ENCODE assay signal across 8 cellular contexts in genomic region chr10:120942806-120943413, GRCh38.
DNase-seq lines count a peak whose midpoint lies in the region; ATAC-seq and TF ChIP-seq lines count a peak whose summit lies in the region.

No MANE protein-coding gene starts in this region.

- ATAC-seq in HG02884 (IDR thresholded peaks at IDR 0.05; ENCODE audit: unreplicated experiment) = peak; percentile 99

- no peak overlapping the region for H3K27ac ChIP-seq in VCaP

- DNase-seq in NCI-H2029 (lab: John Stamatoyannopoulos, UW) (peak; percentile 13), NCI-H2029 treated with DMSO at 0.1 percent for 48 hours (lab: John Stamatoyannopoulos, UW) (no peak), NCI-H2107 treated with DMSO at 0.1 percent for 48 hours (lab: John Stamatoyannopoulos, UW; ENCODE audit: unreplicated experiment) (peak; percentile 18), brain pericyte (ENCODE audit: low read depth, low spot score) (peak; percentile 25), iris pigment epithelial cell (ENCODE audit: low read depth) (peak; percentile 73)
- DNase-seq in stimulated activated CD4-positive, alpha-beta T cell treated with anti-CD3 and anti-CD28 coated beads, Interleukin-15, amount 100 ng/mL, for 48 hours (ENCODE audit: low read depth in 2 of 2) = peak; percentile 35 to 68

- peak; percentile 78 for TF ChIP-seq CTCF in VCaP (conservative IDR thresholded peaks at IDR 0.05)
